26 cellular contexts compared by ENCODE assay signal in the genomic region with DNA sequence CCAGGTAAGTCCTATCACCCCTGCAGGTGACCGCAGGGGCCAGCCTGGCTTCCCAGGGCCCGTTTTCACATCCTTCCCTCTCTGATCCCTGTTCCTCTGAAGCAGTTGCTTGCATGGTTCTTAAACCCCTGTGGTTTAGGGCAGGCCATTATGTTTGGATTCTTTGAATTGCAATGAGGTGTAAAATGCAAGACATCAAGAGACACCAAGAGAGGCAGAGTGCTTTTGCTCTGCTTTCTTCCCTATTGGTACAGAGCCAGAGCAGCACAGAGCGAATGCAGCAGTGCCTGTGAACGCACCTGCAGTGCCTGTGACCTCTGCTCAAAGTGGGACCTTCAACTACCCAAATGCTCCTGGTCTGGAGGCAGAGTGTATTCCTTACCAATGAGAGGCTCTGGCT. TPM values are rescaled to one million over a fixed set of nuclear protein-coding genes. Genes with fewer than 3 reads are reported as not detected.
DNase-seq lines count a peak whose midpoint lies in the region; ATAC-seq and TF ChIP-seq lines count a peak whose summit lies in the region.
"Had no signal": no experiment of that assay in that cellular context is flagged by ENCODE, and none has a peak within 500 bp of the region (broad histone marks: within the 10 kb centered on the region; RNA-seq: fewer than 3 reads in every experiment).

No MANE protein-coding gene starts in this region.

- peaks cover 9% of the 10 kb centered on the region for H3K27me3 ChIP-seq in NT2/D1 (ENCODE audit: insufficient read depth, insufficient read length)
- H3K27me3 ChIP-seq: ascending aorta, BE2C, colonic mucosa, hepatocyte, transverse colon had no signal

- H3K9ac ChIP-seq in NT2/D1 (ENCODE audit: insufficient read length, low read depth) = no peak overlapping the region

- ATAC-seq in GM21367 (IDR thresholded peaks at IDR 0.05; ENCODE audit: unreplicated experiment) = no peak

- no peak for TF ChIP-seq CTCF in fibroblast of villous mesenchyme (IDR thresholded peaks at IDR 0.05; ENCODE audit: insufficient read depth, low read depth, low read length)

- DNase-seq in NCI-H2107 treated with DMSO at 0.1 percent for 48 hours (lab: John Stamatoyannopoulos, UW; ENCODE audit: unreplicated experiment) = peak; percentile 58
- DNase-seq in NCI-H2107 (lab: John Stamatoyannopoulos, UW) = no peak
- DNase-seq in NT2/D1 (ENCODE audit: low read depth, low spot score) = peak; percentile 67
- DNase-seq in fibroblast of villous mesenchyme (ENCODE audit: low read depth) = peak; percentile 53
- no peak for DNase-seq in H4 (ENCODE audit: low spot score)
- DNase-seq in anterior cingulate cortex (lab: John Stamatoyannopoulos, UW) = no peak
- DNase-seq in COLO829 (ENCODE audit: low spot score) = no peak
- DNase-seq: activated CD4-positive, alpha-beta memory T cell treated with anti-CD3 and anti-CD28 coated beads, Interleukin-2, amount 10 ng/mL, durations not matched to agents 7 days and 5 days; activated naive CD4-positive, alpha-beta T cell treated with Interleukin-2 at 50 U/mL for 16 hours; activated T-cell treated with anti-CD3 and anti-CD28 coated beads, Interleukin-2, amount 50 U/mL, for 24 hours; BE2C; colonic mucosa; GDM1; kidney glomerular epithelial cell; NCI-H2029; NCI-H524 treated with DMSO at 0.1 percent for 48 hours; nephron progenitor cell; OCI-M1; T-helper 2 cell; transverse colon had no signal

- no peaks in the 10 kb centered on the region for H3K36me3 ChIP-seq in NT2/D1 (ENCODE audit: insufficient read depth, insufficient read length, low read length)
- H3K36me3 ChIP-seq: ascending aorta, BE2C, colonic mucosa, transverse colon had no signal

- H3K4me3 ChIP-seq in NT2/D1 (ENCODE audit: insufficient read length, low read depth) = no peak overlapping the region
- H3K4me3 ChIP-seq in fibroblast of villous mesenchyme (ENCODE audit: low read depth, low read length) = no peak overlapping the region
- H3K4me3 ChIP-seq: ascending aorta, colonic mucosa, hepatocyte, skin epidermis, transverse colon had no signal

- no peaks in the 10 kb centered on the region for H3K9me3 ChIP-seq in NT2/D1 (ENCODE audit: insufficient read depth, low read length)
- H3K9me3 ChIP-seq: ascending aorta, BE2C, colonic mucosa, transverse colon had no signal

- H3K4me1 ChIP-seq in NT2/D1 (ENCODE audit: insufficient read depth, insufficient read length) = peaks cover 5% of the 10 kb centered on the region
- H3K4me1 ChIP-seq: BE2C, colonic mucosa, transverse colon had no signal

RNA-seq across cellular contexts. Expression of a gene that starts 7.6 kb away (rescaled TPM):
- total RNA-seq in fibroblast of villous mesenchyme = 0.97 and 1.7 TPM in 2 replicates
- 0.41 TPM in 1 of 2 replicates, not detected in the other for total RNA-seq in H4 (2014; rRNA removed; shearing (Covaris generic))
- total RNA-seq: ascending aorta, colonic mucosa, hepatocyte, progenitor cell of endocrine pancreas, SK-MEL-5, transverse colon had no signal

Comparison
In these comparisons a context has a peak if more than half of its experiments do, and no peak if none do; other contexts are left out.
1. DNase-seq: peak in NCI-H2107 treated with DMSO at 0.1 percent for 48 hours (single experiment), NT2/D1 (single experiment) and fibroblast of villous mesenchyme (single experiment); none in NCI-H2107 (single experiment), H4 (single experiment), anterior cingulate cortex (0 of 58) and COLO829 (single experiment).